18 cellular contexts compared by ENCODE assay signal in genomic region chr6:38153946-38154345, GRCh38.
A peak's percentile ranks its signal among the peaks of the same experiment; 100 is the strongest.
DNase-seq lines count a peak whose midpoint lies in the region; ATAC-seq and TF ChIP-seq lines count a peak whose summit lies in the region.
"Had no signal": no experiment of that assay in that cellular context is flagged by ENCODE, and none has a peak within 500 bp of the region (broad histone marks: within the 10 kb centered on the region; RNA-seq: fewer than 3 reads in every experiment).

No MANE protein-coding gene starts in this region.

- H3K4me1 Mint-ChIP-seq in WTC11 (peaks cover 14% of the 10 kb centered on the region), nephron progenitor cell (peaks cover 35% of the 10 kb centered on the region)

- H3K27me3 Mint-ChIP-seq in WTC11 (ENCODE audit: low read depth): no peaks in the 10 kb centered on the region
- H3K27me3 Mint-ChIP-seq in nephron progenitor cell (ENCODE audit: low read depth, poor library complexity): peaks cover 3% of the 10 kb centered on the region
- H3K27me3 Mint-ChIP-seq: CD4-positive, alpha-beta memory T cell had no signal

- ATAC-seq in activated CD4-positive, CD25-positive, alpha-beta regulatory T cell treated with anti-CD3 and anti-CD28 coated beads, Interleukin-2, amount 50 U/mL, for 24 hours: no peak
- ATAC-seq in WTC11 (no peak; the same call in 1 of the 2 replicates), GM19023 (IDR thresholded peaks at IDR 0.05; ENCODE audit: unreplicated experiment) (no peak)

- CTCF ChIA-PET in WTC11 (lab: Charles Lee): no interaction called here

- no peaks in the 10 kb centered on the region for H3K9me3 Mint-ChIP-seq in WTC11
- H3K9me3 Mint-ChIP-seq in nephron progenitor cell: peaks cover 2% of the 10 kb centered on the region

- H3K27ac Mint-ChIP-seq in WTC11 (no peak overlapping the region; the same call in 1 of the 2 replicates), nephron progenitor cell (peak overlapping the region; percentile 66)
- H3K27ac Mint-ChIP-seq: CD4-positive, alpha-beta memory T cell had no signal

- peak; percentile 23 for DNase-seq in activated CD4-positive, CD25-positive, alpha-beta regulatory T cell treated with anti-CD3 and anti-CD28 coated beads, Interleukin-2, amount 50 U/mL, for 72 hours
- DNase-seq in CD1c-positive myeloid dendritic cell (ENCODE audit: extremely low spot score) (peak; percentile 51), WTC11 (ENCODE audit: low spot score) (peak; percentile 9), nephron progenitor cell (no peak), DMS79 (lab: John Stamatoyannopoulos, UW) (no peak)
- no peak for DNase-seq in stimulated activated CD4-positive, alpha-beta T cell treated with anti-CD3 and anti-CD28 coated beads, Interleukin-2, amount 100 ng/mL, for 48 hours
- DNase-seq: AML-193; Calu3; CD4-positive, alpha-beta memory T cell; EL; IMR-90; Karpas-422; NCI-H1417 treated with DMSO at 0.1 percent for 48 hours; NCI-H187 treated with DMSO at 0.1 percent for 48 hours; NCI-H345; NCI-H524 treated with DMSO at 0.1 percent for 48 hours had no signal

- TF ChIP-seq CTCF in WTC11 (IDR thresholded peaks at IDR 0.05) (no peak), nephron progenitor cell (IDR thresholded peaks at IDR 0.05) (no peak)

- POLR2A ChIA-PET in WTC11 (lab: Charles Lee): no interaction called here

- H3K36me3 Mint-ChIP-seq in WTC11 (no peaks in the 10 kb centered on the region), nephron progenitor cell (ENCODE audit: low read depth) (peaks cover 23% of the 10 kb centered on the region)

- H3K4me3 Mint-ChIP-seq in WTC11: no peak overlapping the region
- no peak overlapping the region for H3K4me3 Mint-ChIP-seq in nephron progenitor cell
- H3K4me3 Mint-ChIP-seq: CD4-positive, alpha-beta memory T cell had no signal

TF ChIP-seq in WTC11, 78 proteins besides CTCF, POLR2A, EP300 and RAD21:
- TF ChIP-seq MAX (CRISPR knock-in tag; IDR thresholded peaks at IDR 0.05): no peak
- no peak for TF ChIP-seq CREM (CRISPR knock-in tag; IDR thresholded peaks at IDR 0.05)
- no peak for TF ChIP-seq CDX4 (CRISPR knock-in tag; IDR thresholded peaks at IDR 0.05; ENCODE audit: borderline replicate concordance)
- TF ChIP-seq ZNF671 (CRISPR knock-in tag; IDR thresholded peaks at IDR 0.05): no peak
- no peak for TF ChIP-seq NFATC4 (CRISPR knock-in tag; IDR thresholded peaks at IDR 0.05)
- TF ChIP-seq PRDM15 (CRISPR knock-in tag; IDR thresholded peaks at IDR 0.05): no peak
- TF ChIP-seq HMGA2 (CRISPR knock-in tag; IDR thresholded peaks at IDR 0.05): no peak
- TF ChIP-seq FOXP1 (CRISPR knock-in tag; IDR thresholded peaks at IDR 0.05; ENCODE audit: borderline replicate concordance): no peak
- TF ChIP-seq SOX15 (CRISPR knock-in tag; IDR thresholded peaks at IDR 0.05): no peak
- TF ChIP-seq ZNF396 (CRISPR knock-in tag; IDR thresholded peaks at IDR 0.05; ENCODE audit: borderline replicate concordance): no peak

Comparison
In these comparisons a context has a peak if more than half of its experiments do, and no peak if none do; other contexts are left out.
1. DNase-seq: peak in activated CD4-positive, CD25-positive, alpha-beta regulatory T cell treated with anti-CD3 and anti-CD28 coated beads, Interleukin-2, amount 50 U/mL, for 72 hours (single experiment), CD1c-positive myeloid dendritic cell (single experiment) and WTC11 (single experiment); none in nephron progenitor cell (single experiment), DMS79 (single experiment) and stimulated activated CD4-positive, alpha-beta T cell treated with anti-CD3 and anti-CD28 coated beads, Interleukin-2, amount 100 ng/mL, for 48 hours (0 of 2).